In genomic region chr6:44052419-44053011, GRCh38 we compare ENCODE assay signal across 10 cellular contexts.
DNase-seq lines count a peak whose midpoint lies in the region; ATAC-seq, FAIRE-seq and TF ChIP-seq lines count a peak whose summit lies in the region.
"Had no signal": no experiment of that assay in that cellular context is flagged by ENCODE, and none has a peak within 500 bp of the region (broad histone marks: within the 10 kb centered on the region; RNA-seq: fewer than 3 reads in every experiment).

No MANE protein-coding gene starts in this region.

- no peak overlapping the region for H3K4ac ChIP-seq in H1 (replicated peaks; ENCODE audit: insufficient read length, low read depth, low read length)

- H3K27ac ChIP-seq in A673 (ENCODE audit: low read depth, low read length, poor library complexity, severe bottlenecking) (peak overlapping the region; percentile 45), H1 (ENCODE audit: low read depth, low read length) (no peak overlapping the region), mesodermal cell (ENCODE audit: low read depth, low read length, severe bottlenecking) (peak overlapping the region; percentile 23)

- TF ChIP-seq CTCF in A673 (conservative IDR thresholded peaks at IDR 0.05; ENCODE audit: low read depth, low read length) (no peak), H1 (IDR thresholded peaks at IDR 0.05; ENCODE audit: control extremely low read depth in 1 of 3, insufficient read depth in 1 of 3, low read depth in 1 of 3, low read length in 3 of 3) (no peak)

- no peaks in the 10 kb centered on the region for H3K23me2 ChIP-seq in H1 (ENCODE audit: low read depth, low read length)

- peak overlapping the region; percentile 48 for H4K91ac ChIP-seq in H1 (replicated peaks; ENCODE audit: insufficient read length, low read length)

- H3K4me2 ChIP-seq in H1 (ENCODE audit: insufficient read depth in 1 of 2, low read depth in 2 of 2, low read length in 2 of 2) = peak overlapping the region; percentile 16 to 36; a peak in 2 of 4 replicates

- no peak for TF ChIP-seq RAD21 in H1 (IDR thresholded peaks at IDR 0.05 in 1 of 2, conservative IDR thresholded peaks at IDR 0.05 in 1 of 2; ENCODE audit: low read depth in 2 of 2, low read length in 2 of 2)

- no peak overlapping the region for H3K9ac ChIP-seq in H1 (replicated peaks in 1 of 4; ENCODE audit: extremely low read depth in 1 of 4, low read depth in 3 of 4, low read length in 3 of 4)

- peaks cover 38% of the 10 kb centered on the region for H3K4me1 ChIP-seq in A673 (ENCODE audit: insufficient read depth, low read length, poor library complexity, severe bottlenecking)
- H3K4me1 ChIP-seq in H1 (replicated peaks in 1 of 4; ENCODE audit: control insufficient read depth in 3 of 4, insufficient read depth in 4 of 4, low read length in 3 of 4) = peaks cover 0 to 14% (median 4%) of the 10 kb centered on the region in 4 experiments; a peak in 6 of 7 replicates
- H3K4me1 ChIP-seq in mesodermal cell (ENCODE audit: control insufficient read depth, insufficient read depth, low read length, poor library complexity, severe bottlenecking) = peaks cover 55% of the 10 kb centered on the region

- no peak overlapping the region; the same call in 1 of the 2 replicates for H2AK5ac ChIP-seq in H1 (ENCODE audit: low read depth, low read length)

- DNase-seq in A673 (ENCODE audit: low spot score) (no peak), LHCN-M2 (ENCODE audit: low read depth) (peak; percentile 94), H1 (ENCODE audit: low read depth in 1 of 2, low spot score in 2 of 2) (no peak), GF-D8 (lab: John Stamatoyannopoulos, UW) (no peak), middle frontal gyrus (ENCODE audit: extremely low spot score, low spot score) (no peak), nucleus accumbens (lab: John Stamatoyannopoulos, UW) (no peak)
- DNase-seq: C1 segment of cervical spinal cord had no signal

- H3K79me1 ChIP-seq in H1 (ENCODE audit: low read depth, low read length) = no peaks in the 10 kb centered on the region

- no peak overlapping the region for H4K8ac ChIP-seq in H1 (ENCODE audit: extremely low read depth, insufficient read depth, low read length)

- no TSS peak for BruUV-seq in A673 (replicated peaks; lab: Mats Ljungman, UMichigan)

- H3K56ac ChIP-seq in H1 (replicated peaks; ENCODE audit: insufficient read length, low read depth, low read length) = no peak overlapping the region

- peak overlapping the region; percentile 98 for H2AFZ ChIP-seq in H1 (ENCODE audit: low read length)

- no peaks in the 10 kb centered on the region for H3K79me2 ChIP-seq in H1 (ENCODE audit: control insufficient read depth in 1 of 2, insufficient read depth in 2 of 2, low read length in 2 of 2)

- H3K18ac ChIP-seq in H1 (ENCODE audit: extremely low read depth, low read length) = peak overlapping the region; percentile 16; the same call in 1 of the 2 replicates

- H4K5ac ChIP-seq in H1 (ENCODE audit: insufficient read length, low read depth, low read length) = no peak overlapping the region

- peak overlapping the region; percentile 86 for H2BK5ac ChIP-seq in H1 (ENCODE audit: low read depth, low read length)

- no peak for TF ChIP-seq POLR2A in H1 (IDR thresholded peaks at IDR 0.05; ENCODE audit: control extremely low read depth in 1 of 2, low read depth in 2 of 2, low read length in 2 of 2)

- H3K23ac ChIP-seq in H1 (ENCODE audit: insufficient read length) = no peak overlapping the region

- H4K20me1 ChIP-seq in H1 (replicated peaks in 1 of 2; ENCODE audit: control insufficient read depth in 1 of 2, insufficient read depth in 2 of 2, low read length in 2 of 2) = no peaks in the 10 kb centered on the region

- POLR2A ChIA-PET in A673 (lab: Charles Lee; ENCODE audit: low non-redundant PET) = no interaction called here
- POLR2A ChIA-PET in H1 (lab: Charles Lee; ENCODE audit: partially characterized antibody) = interaction anchor here (0.6 to 5.5 kb wide), 11 partner anchors 10 to 387 kb away, joined by 3 to 35 read pairs (median 3); partner anchors contain the start of gene HSP90AB1

- H2BK20ac ChIP-seq in H1 (ENCODE audit: low read length) = peak overlapping the region; percentile 95

- H3K36me3 ChIP-seq in A673 (ENCODE audit: insufficient read depth, low read length, poor library complexity, severe bottlenecking) = no peaks in the 10 kb centered on the region
- H3K36me3 ChIP-seq in H1 (ENCODE audit: control insufficient read depth in 2 of 4, insufficient read depth in 4 of 4, low read length in 3 of 4) = no peaks in the 10 kb centered on the region
- H3K36me3 ChIP-seq in mesodermal cell (ENCODE audit: control insufficient read depth, insufficient read depth, low read length) = no peaks in the 10 kb centered on the region

- H2BK15ac ChIP-seq in H1 (ENCODE audit: low read length) = peak overlapping the region; percentile 99; the same call in 1 of the 2 replicates

- peak overlapping the region; percentile 64; the same call in 1 of the 2 replicates for H2BK12ac ChIP-seq in H1 (ENCODE audit: low read depth, low read length)

- WGBS in H1 (ENCODE audit: extremely low coverage in 1 of 2, insufficient coverage in 1 of 2, insufficient read length in 1 of 2, insufficient replicate concordance in 2 of 2, low coverage in 1 of 2, low lambda C conversion rate in 2 of 2, missing lambda C conversion rate in 1 of 2), 2 experiments = 47% methylated on average over 4 of the region's 4 CpGs; no CpG with 5 or more reads in 1 of the 2 experiments
- 62% methylated on average over 3 of the region's 4 CpGs for WGBS in mesodermal cell (ENCODE audit: insufficient coverage in 2 of 2), 2 experiments

- H3K27me3 ChIP-seq in A673 (replicated peaks; ENCODE audit: insufficient read depth, low read depth, low read length, poor library complexity) = no peaks in the 10 kb centered on the region
- H3K27me3 ChIP-seq in H1 (replicated peaks in 1 of 4; ENCODE audit: control insufficient read depth in 3 of 4, extremely low read depth in 1 of 4, insufficient read depth in 3 of 4, low read length in 3 of 4) = no peaks in the 10 kb centered on the region

- H2BK120ac ChIP-seq in H1 (replicated peaks; ENCODE audit: low read depth, low read length) = no peak overlapping the region

- peak; percentile 66 for FAIRE-seq in H1 (lab: Jason Lieb, UNC)

- no peak overlapping the region for H3K14ac ChIP-seq in H1 (ENCODE audit: insufficient read length)

- intact Hi-C loops in A673 (cut with micrococcal nuclease; ENCODE audit: unreplicated experiment) = no loop called here

- H3K4me3 ChIP-seq in A673 (ENCODE audit: low read depth, low read length, poor library complexity, severe bottlenecking) (no peak overlapping the region), H1 (ENCODE audit: extremely low read depth in 1 of 4, insufficient read depth in 2 of 4, low read depth in 3 of 4, low read length in 4 of 4) (no peak overlapping the region), mesodermal cell (ENCODE audit: extremely low read depth, insufficient read depth, low read length, poor library complexity, severe bottlenecking) (no peak overlapping the region)
- H3K4me3 ChIP-seq: skin epidermis had no signal

- H3K9me3 ChIP-seq in A673 (ENCODE audit: low read depth, low read length, poor library complexity, severe bottlenecking) (no peaks in the 10 kb centered on the region), H1 (ENCODE audit: insufficient read depth in 2 of 2, low read depth in 1 of 2, low read length in 1 of 2) (no peaks in the 10 kb centered on the region), mesodermal cell (ENCODE audit: control insufficient read depth, low read length) (no peaks in the 10 kb centered on the region)

- no peak for ATAC-seq in GM18858 (IDR thresholded peaks at IDR 0.05; ENCODE audit: unreplicated experiment)

- CTCF ChIA-PET in A673 (lab: Charles Lee) (interaction anchor here (0.7 kb wide), 1 partner anchor 126 kb away, joined by 3 read pairs; no protein-coding TSS in a partner anchor), H1 (lab: Charles Lee; ENCODE audit: partially characterized antibody) (interaction anchor here (0.6 to 23.4 kb wide), 10 partner anchors 12 to 397 kb away, joined by 3 to 331 read pairs (median 5); no protein-coding TSS in a partner anchor)

- TF ChIP-seq EP300 in H1 (IDR thresholded peaks at IDR 0.05; ENCODE audit: borderline replicate concordance in 1 of 2, low read depth in 2 of 2, low read length in 2 of 2) = no peak

TF ChIP-seq in H1, 55 proteins besides CTCF, POLR2A, EP300 and RAD21:
- TF ChIP-seq CEBPB (IDR thresholded peaks at IDR 0.05; ENCODE audit: low read depth, low read length) = peak; percentile 95
- no peak for TF ChIP-seq HDAC6 (IDR thresholded peaks at IDR 0.05; ENCODE audit: low read depth, low read length)
- TF ChIP-seq ATF2 (IDR thresholded peaks at IDR 0.05; ENCODE audit: low read length) = no peak
- peak; percentile 79 for TF ChIP-seq SIX5 (IDR thresholded peaks at IDR 0.05; ENCODE audit: low read depth, low read length)
